31 cellular contexts compared by ENCODE assay signal in genomic region chr15:53869806-53870073, GRCh38.
"Had no signal": no experiment of that assay in that cellular context is flagged by ENCODE, and none has a peak within 500 bp of the region (broad histone marks: within the 10 kb centered on the region; RNA-seq: fewer than 3 reads in every experiment).

No MANE protein-coding gene starts in this region.

- H3K4me1 Mint-ChIP-seq: natural killer cell; nephron; neural progenitor cell; stimulated activated memory B cell treated with anti-CD40 and anti-IgM and Interleukin-4, amounts not matched to agents 10 μg/mL and 1 μg/mL and 100 μg/mL, for 72 hours; stimulated activated naive CD8-positive, alpha-beta T cell treated with anti-CD3 and anti-CD28 coated beads, Interleukin-15, amount 100 ng/mL, for 72 hours had no signal

- H3K9me3 ChIP-seq: ovary, psoas muscle, spleen, suprapubic skin, testis, tibial artery, transverse colon, upper lobe of right lung, uterus had no signal

- H2AFZ ChIP-seq: neural progenitor cell, parathyroid adenoma had no signal

- H3K27ac ChIP-seq: neural progenitor cell, ovary, parathyroid adenoma, psoas muscle, skin epidermis, spleen, suprapubic skin, testis, tibial artery, transverse colon, upper lobe of right lung, uterus had no signal

- H3K4me1 ChIP-seq: neural progenitor cell, parathyroid adenoma, psoas muscle, spleen, suprapubic skin, testis, tibial artery, transverse colon, upper lobe of right lung, uterus had no signal

- H3K27ac Mint-ChIP-seq: natural killer cell; nephron; neural progenitor cell; progenitor cell of endocrine pancreas; stimulated activated memory B cell treated with anti-CD40 and anti-IgM and Interleukin-4, amounts not matched to agents 10 μg/mL and 1 μg/mL and 100 μg/mL, for 72 hours; stimulated activated naive CD8-positive, alpha-beta T cell treated with anti-CD3 and anti-CD28 coated beads, Interleukin-15, amount 100 ng/mL, for 72 hours; type B pancreatic cell had no signal

- ATAC-seq: natural killer cell; psoas muscle; right cardiac atrium; sciatic nerve; stimulated activated memory B cell treated with anti-CD40 and anti-IgM and Interleukin-4, amounts not matched to agents 10 μg/mL and 1 μg/mL and 100 μg/mL, for 72 hours; stimulated activated naive CD8-positive, alpha-beta T cell treated with anti-CD3 and anti-CD28 coated beads, Interleukin-15, amount 100 ng/mL, for 72 hours; stimulated activated naive CD8-positive, alpha-beta T cell treated with anti-CD3 and anti-CD28 coated beads, Interleukin-15, Interleukin-2, amounts not matched to agents 100 U/mL and 50 U/mL, for 24 hours; upper lobe of right lung had no signal

- H3K36me3 Mint-ChIP-seq: natural killer cell; neural progenitor cell; stimulated activated memory B cell treated with anti-CD40 and anti-IgM and Interleukin-4, amounts not matched to agents 10 μg/mL and 1 μg/mL and 100 μg/mL, for 72 hours; type B pancreatic cell had no signal

- H3K27me3 ChIP-seq: neural progenitor cell, ovary, spleen, suprapubic skin, testis, tibial artery, transverse colon, upper lobe of right lung, uterus had no signal

- H3K27me3 Mint-ChIP-seq: progenitor cell of endocrine pancreas; stimulated activated memory B cell treated with anti-CD40 and anti-IgM and Interleukin-4, amounts not matched to agents 10 μg/mL and 1 μg/mL and 100 μg/mL, for 72 hours; stimulated activated naive CD8-positive, alpha-beta T cell treated with anti-CD3 and anti-CD28 coated beads, Interleukin-15, amount 100 ng/mL, for 72 hours; type B pancreatic cell had no signal

- H3K9me3 Mint-ChIP-seq: neural progenitor cell, type B pancreatic cell had no signal

- H3K4me2 ChIP-seq: neural progenitor cell, smooth muscle cell had no signal

- H3K4me3 ChIP-seq: neural progenitor cell, ovary, psoas muscle, skin epidermis, smooth muscle cell, spleen, suprapubic skin, testis, tibial artery, transverse colon, upper lobe of right lung, uterus had no signal

- H3K36me3 ChIP-seq: neural progenitor cell, ovary, spleen, suprapubic skin, tibial artery, transverse colon, upper lobe of right lung, uterus had no signal

- H3K4me3 Mint-ChIP-seq: natural killer cell; nephron; neural progenitor cell; stimulated activated memory B cell treated with anti-CD40 and anti-IgM and Interleukin-4, amounts not matched to agents 10 μg/mL and 1 μg/mL and 100 μg/mL, for 72 hours; stimulated activated naive CD8-positive, alpha-beta T cell treated with anti-CD3 and anti-CD28 coated beads, Interleukin-15, amount 100 ng/mL, for 72 hours; type B pancreatic cell had no signal

- H3K79me2 ChIP-seq: parathyroid adenoma had no signal

- DNase-seq: natural killer cell; occipital lobe; ovary; posterior cingulate gyrus; psoas muscle; right cardiac atrium; spleen; stimulated activated CD4-positive, alpha-beta T cell treated with anti-CD3 and anti-CD28 coated beads, Interleukin-12 subunit alpha, Interleukin-12 subunit beta, amount 100 ng/mL, for 4 hours; stimulated activated CD4-positive, alpha-beta T cell treated with anti-CD3 and anti-CD28 coated beads, Interleukin-1b, Interleukin-23, amount 100 ng/mL, for 48 hours; stimulated activated CD4-positive, alpha-beta T cell treated with anti-CD3 and anti-CD28 coated beads, Interleukin-4, amount 100 ng/mL, for 1 hour; stimulated activated CD4-positive, alpha-beta T cell treated with anti-CD3 and anti-CD28 coated beads, Interleukin-4, amount 100 ng/mL, for 4 hours; stimulated activated CD8-positive, alpha-beta memory T cell treated with anti-CD3 and anti-CD28 coated beads, Interleukin-4, amount 100 ng/mL, for 48 hours; stimulated activated naive CD4-positive, alpha-beta T cell; stimulated activated naive CD8-positive, alpha-beta T cell treated with anti-CD3 and anti-CD28 coated beads, Interleukin-15, amount 100 ng/mL, for 72 hours; stimulated activated naive CD8-positive, alpha-beta T cell treated with anti-CD3 and anti-CD28 coated beads, Interleukin-15, Interleukin-2, amounts not matched to agents 100 U/mL and 50 U/mL, for 24 hours; substantia nigra; tibial artery; transverse colon; upper lobe of right lung; uterus had no signal
